Comparison of ENCODE assay signal across 12 cellular contexts in genomic region chr11:70226967-70227366, GRCh38. TPM values are rescaled to one million over a fixed set of nuclear protein-coding genes. Genes with fewer than 3 reads are reported as not detected.
DNase-seq lines count a peak whose midpoint lies in the region; ATAC-seq, FAIRE-seq and TF ChIP-seq lines count a peak whose summit lies in the region.
"Had no signal": no experiment of that assay in that cellular context is flagged by ENCODE, and none has a peak within 500 bp of the region (broad histone marks: within the 10 kb centered on the region; RNA-seq: fewer than 3 reads in every experiment).

No MANE protein-coding gene starts in this region.

- H2AFZ ChIP-seq in OCI-LY3 (ENCODE audit: low read depth, low read length) (no peak overlapping the region), endothelial cell of umbilical vein (ENCODE audit: low read depth, low read length) (no peak overlapping the region)

- FAIRE-seq in endothelial cell of umbilical vein (lab: Jason Lieb, UNC) (no peak), small intestine (lab: Jason Lieb, UNC) (no peak)

- H3K4me2 ChIP-seq in OCI-LY3 (ENCODE audit: low read length) (no peak overlapping the region), endothelial cell of umbilical vein (ENCODE audit: insufficient read depth, low read length) (no peak overlapping the region)

- H3K9me3 ChIP-seq in OCI-LY3 (ENCODE audit: insufficient read depth, low read length) (no peaks in the 10 kb centered on the region), endothelial cell of umbilical vein (replicated peaks; ENCODE audit: control insufficient read depth, insufficient read depth, low read length) (no peaks in the 10 kb centered on the region), small intestine (ENCODE audit: control insufficient read depth, low read depth) (no peaks in the 10 kb centered on the region)
- H3K9me3 ChIP-seq: HAP-1 had no signal

- H3K79me2 ChIP-seq in OCI-LY3 (ENCODE audit: low read length) = no peaks in the 10 kb centered on the region
- no peaks in the 10 kb centered on the region for H3K79me2 ChIP-seq in endothelial cell of umbilical vein (ENCODE audit: control insufficient read depth, insufficient read depth, low read length)

- POLR2A ChIA-PET in endothelial cell of umbilical vein (lab: Charles Lee) = no interaction called here

- DNase-seq in SIG-M5 treated with dmso at 0.1 percent for 504 hours (lab: John Stamatoyannopoulos, UW; ENCODE audit: unreplicated experiment) = peak; percentile 3
- DNase-seq in SIG-M5 (lab: John Stamatoyannopoulos, UW) = no peak
- DNase-seq in endothelial cell of umbilical vein (ENCODE audit: low read depth, low spot score) = no peak
- no peak for DNase-seq in small intestine
- no peak for DNase-seq in NOMO-1 treated with DMSO at 0.1 percent for 48 hours (lab: John Stamatoyannopoulos, UW; ENCODE audit: unreplicated experiment)
- DNase-seq: head of caudate nucleus; NCI-H2107; stimulated activated naive CD8-positive, alpha-beta T cell treated with anti-CD3 and anti-CD28 coated beads, Interleukin-15, Interleukin-2, amounts not matched to agents 100 U/mL and 50 U/mL, for 24 hours had no signal

- TF ChIP-seq CTCF in OCI-LY3 (IDR thresholded peaks at IDR 0.05; ENCODE audit: low read depth, low read length) = peak; percentile 61
- peak; percentile 22 to 45 for TF ChIP-seq CTCF in endothelial cell of umbilical vein (IDR thresholded peaks at IDR 0.05; ENCODE audit: extremely low read depth in 1 of 2, insufficient read depth in 1 of 2, low read depth in 1 of 2, low read length in 2 of 2)

- intact Hi-C loops in endothelial cell of umbilical vein (cut with micrococcal nuclease) = no loop called here

- H3K27me3 ChIP-seq in OCI-LY3 (ENCODE audit: low read depth, low read length) = peaks cover 22% of the 10 kb centered on the region
- peaks cover 0 to 3% of the 10 kb centered on the region in 2 experiments for H3K27me3 ChIP-seq in endothelial cell of umbilical vein (ENCODE audit: control insufficient read depth in 2 of 2, insufficient read depth in 2 of 2, low read length in 2 of 2)
- no peaks in the 10 kb centered on the region for H3K27me3 ChIP-seq in small intestine (ENCODE audit: control insufficient read depth in 2 of 2, insufficient read depth in 2 of 2, low read length in 2 of 2)

- H3K4me1 ChIP-seq in OCI-LY3 (ENCODE audit: low read length) = no peaks in the 10 kb centered on the region
- H3K4me1 ChIP-seq in endothelial cell of umbilical vein (ENCODE audit: control insufficient read depth, extremely low read depth, insufficient read depth, low read length) = no peaks in the 10 kb centered on the region
- peaks cover 4% of the 10 kb centered on the region in 2 donors for H3K4me1 ChIP-seq in small intestine (ENCODE audit: control insufficient read depth in 2 of 2, insufficient read depth in 1 of 2, low read depth in 1 of 2, low read length in 1 of 2)
- H3K4me1 ChIP-seq: HAP-1 had no signal

- no peaks in the 10 kb centered on the region for H4K20me1 ChIP-seq in OCI-LY3 (ENCODE audit: insufficient read depth, low read length)
- H4K20me1 ChIP-seq in endothelial cell of umbilical vein (replicated peaks; ENCODE audit: control insufficient read depth, extremely low read depth, insufficient read depth, low read length) = no peaks in the 10 kb centered on the region

- no TSS peak for BruUV-seq in endothelial cell of umbilical vein (replicated peaks; lab: Mats Ljungman, UMichigan)

- CTCF ChIA-PET in endothelial cell of umbilical vein (lab: Charles Lee) = interaction anchor here (2.1 kb wide), 1 partner anchor 45 kb away, joined by 6 read pairs; no protein-coding TSS in a partner anchor

- whole genome bisulfite sequencing in small intestine, 3 donors = 56 to 58% (median 57%) methylated on average over 9 of the region's 9 CpGs

- dilution Hi-C loops in endothelial cell of umbilical vein (cut with MboI; ENCODE audit: extremely low pct_ligation_motif_present, low sequenced_read_pairs) = no loop called here

- H3K9ac ChIP-seq in OCI-LY3 (ENCODE audit: low read length) (no peak overlapping the region), endothelial cell of umbilical vein (replicated peaks; ENCODE audit: extremely low read depth, insufficient read depth, low read length) (no peak overlapping the region)

- H3K36me3 ChIP-seq in OCI-LY3 (replicated peaks; ENCODE audit: low read depth, low read length) (no peaks in the 10 kb centered on the region), endothelial cell of umbilical vein (ENCODE audit: control insufficient read depth in 2 of 2, extremely low read depth in 1 of 2, insufficient read depth in 2 of 2, low read length in 2 of 2) (no peaks in the 10 kb centered on the region), small intestine (ENCODE audit: control insufficient read depth in 2 of 2, insufficient read depth in 2 of 2, low read length in 2 of 2) (no peaks in the 10 kb centered on the region)
- H3K36me3 ChIP-seq: HAP-1 had no signal

- H3K9me1 ChIP-seq in endothelial cell of umbilical vein (replicated peaks; ENCODE audit: control insufficient read depth, extremely low read depth, insufficient read depth, low read length) = no peaks in the 10 kb centered on the region

- H3K27ac ChIP-seq in OCI-LY3 (ENCODE audit: low read length) (no peak overlapping the region), endothelial cell of umbilical vein (ENCODE audit: insufficient read depth, low read depth, low read length) (no peak overlapping the region), small intestine (ENCODE audit: low read depth in 1 of 2, low read length in 1 of 2) (peak overlapping the region; percentile 76 to 89)

- no peak for TF ChIP-seq POLR2A in endothelial cell of umbilical vein (IDR thresholded peaks at IDR 0.05; ENCODE audit: low read depth, low read length)
- TF ChIP-seq POLR2A in GM18505 (IDR thresholded peaks at IDR 0.05; ENCODE audit: borderline replicate concordance, extremely low read depth, insufficient read depth, insufficient read length) = no peak

- no peak for ATAC-seq in GM18858 (IDR thresholded peaks at IDR 0.05; ENCODE audit: unreplicated experiment)
- ATAC-seq in GM18505 (IDR thresholded peaks at IDR 0.05; ENCODE audit: unreplicated experiment) = no peak
- ATAC-seq: stimulated activated naive CD8-positive, alpha-beta T cell treated with anti-CD3 and anti-CD28 coated beads, Interleukin-15, Interleukin-2, amounts not matched to agents 100 U/mL and 50 U/mL, for 24 hours had no signal

- H3K4me3 ChIP-seq in OCI-LY3 (ENCODE audit: low read length) (no peak overlapping the region), endothelial cell of umbilical vein (replicated peaks in 1 of 3; ENCODE audit: insufficient read depth in 1 of 3, low read depth in 1 of 3, low read length in 3 of 3) (no peak overlapping the region), small intestine (ENCODE audit: low read depth in 1 of 2, low read length in 2 of 2) (no peak overlapping the region)
- H3K4me3 ChIP-seq: HAP-1 had no signal

TF ChIP-seq in endothelial cell of umbilical vein, 7 proteins besides CTCF, POLR2A, EP300 and RAD21:
- TF ChIP-seq JUN (IDR thresholded peaks at IDR 0.05; ENCODE audit: borderline replicate concordance, insufficient read depth, insufficient read length, low read depth) (no peak), MYC (IDR thresholded peaks at IDR 0.05; ENCODE audit: low read depth, low read length) (no peak), EZH2 (IDR thresholded peaks at IDR 0.05; ENCODE audit: borderline replicate concordance, low read depth, low read length, severe bottlenecking) (no peak), FOS (IDR thresholded peaks at IDR 0.05; ENCODE audit: borderline replicate concordance, insufficient read depth, low read length) (no peak), GATA2 (IDR thresholded peaks at IDR 0.05; ENCODE audit: insufficient read depth, insufficient read length, low read depth, low read length) (no peak), MAX (IDR thresholded peaks at IDR 0.05; ENCODE audit: insufficient read depth, insufficient read length) (no peak), POLR2AphosphoS5 (IDR thresholded peaks at IDR 0.05; ENCODE audit: insufficient read depth, low read depth, low read length) (no peak)

RNA-seq across cellular contexts. Expression of gene FADD, which starts 23.9 kb away (rescaled TPM):
- total RNA-seq in endothelial cell of umbilical vein = 42.5 and 45.1 TPM in 2 replicates
- polyA plus RNA-seq in endothelial cell of umbilical vein (34.6 and 35.4 TPM in 2 replicates), small intestine (10 to 100 TPM; 29.5 to 32.7 (median 30.6) TPM)
- polyA plus RNA-seq in endothelial cell of umbilical vein (2011; cell fraction: cytosol; rRNA removed) = 35.4 and 35.8 TPM in 2 replicates
- 16.7 and 16.8 TPM in 2 replicates for polyA plus RNA-seq in endothelial cell of umbilical vein (2011; cell fraction: nucleus; rRNA removed)
- 37.3 and 38.9 TPM in 2 replicates for polyA plus RNA-seq in endothelial cell of umbilical vein (2012)
- 29.1 and 35.2 TPM in 2 replicates for polyA minus RNA-seq in endothelial cell of umbilical vein
- polyA minus RNA-seq in endothelial cell of umbilical vein (2011; cell fraction: cytosol; rRNA and poly(A)+ RNA removed) = 29.2 TPM
- 12.1 and 12.2 TPM in 2 replicates for polyA minus RNA-seq in endothelial cell of umbilical vein (2011; cell fraction: nucleus; rRNA and poly(A)+ RNA removed)

RNA-seq across cellular contexts. Expression of gene PPFIA1, which starts 43.5 kb away (rescaled TPM):
- 60.7 and 60.9 TPM in 2 replicates for total RNA-seq in endothelial cell of umbilical vein
- polyA plus RNA-seq in endothelial cell of umbilical vein = 44.3 and 49.9 TPM in 2 replicates
- 37.0 and 38.1 TPM in 2 replicates for polyA plus RNA-seq in endothelial cell of umbilical vein (2011; cell fraction: cytosol; rRNA removed)
- polyA plus RNA-seq in endothelial cell of umbilical vein (2011; cell fraction: nucleus; rRNA removed) = 219 and 240 TPM in 2 replicates
- polyA plus RNA-seq in endothelial cell of umbilical vein (2012) = 31.2 and 34.2 TPM in 2 replicates
- 126 and 153 TPM in 2 replicates for polyA minus RNA-seq in endothelial cell of umbilical vein
- polyA minus RNA-seq in endothelial cell of umbilical vein (2011; cell fraction: cytosol; rRNA and poly(A)+ RNA removed) = 86.1 TPM
- polyA minus RNA-seq in endothelial cell of umbilical vein (2011; cell fraction: nucleus; rRNA and poly(A)+ RNA removed) = 107 and 120 TPM in 2 replicates
- polyA plus RNA-seq in small intestine = 10 to 100 TPM; 17.8 to 27.3 (median 23.2) TPM

Comparison
In these comparisons a context has a peak if more than half of its experiments do, and no peak if none do; other contexts are left out.
1. H3K27ac ChIP-seq: peak in small intestine (2 of 2); none in OCI-LY3 (single experiment) and endothelial cell of umbilical vein (single experiment).